In genomic region chr12:2894961-2895360, GRCh38 we compare ENCODE assay signal across 23 cellular contexts. TPM values are rescaled to one million over a fixed set of nuclear protein-coding genes. Genes with fewer than 3 reads are reported as not detected.
A peak's percentile ranks its signal among the peaks of the same experiment; 100 is the strongest.
DNase-seq lines count a peak whose midpoint lies in the region; ATAC-seq, FAIRE-seq and TF ChIP-seq lines count a peak whose summit lies in the region.
"Had no signal": no experiment of that assay in that cellular context is flagged by ENCODE, and none has a peak within 500 bp of the region (broad histone marks: within the 10 kb centered on the region; RNA-seq: fewer than 3 reads in every experiment).

No MANE protein-coding gene starts in this region.

- TF ChIP-seq CTCF in sigmoid colon (IDR thresholded peaks at IDR 0.05) (no peak), esophagus squamous epithelium (IDR thresholded peaks at IDR 0.05) (no peak), esophagus muscularis mucosa (IDR thresholded peaks at IDR 0.05) (no peak)

- WGBS in sigmoid colon, 2 donors, result 87 to 89% methylated on average over 3 of the region's 3 CpGs
- WGBS in esophagus squamous epithelium, 2 donors, result 49 to 83% methylated on average over 3 of the region's 3 CpGs
- 24% methylated on average over 3 of the region's 3 CpGs for WGBS in esophagus muscularis mucosa

- intact Hi-C loops in sigmoid colon (cut with DNase I), result loop anchor here (5.0 kb wide), 1 partner anchor 83 kb away; the partner anchor contains the start of gene ITFG2
- intact Hi-C loops in left ventricle myocardium superior (cut with micrococcal nuclease), result no loop called here
- intact Hi-C loops in esophagus squamous epithelium (cut with DNase I), result no loop called here
- intact Hi-C loops in esophagus muscularis mucosa (cut with DNase I), result no loop called here

- DNase-seq in AG08395 (ENCODE audit: low spot score), result peak; percentile 31
- DNase-seq in SJSA1 (ENCODE audit: low read depth in 1 of 2, low spot score in 2 of 2), result no peak
- peak; percentile 85 for DNase-seq in fibroblast of peridontal ligament (ENCODE audit: extremely low read depth)
- DNase-seq in sigmoid colon, result peak; percentile 28
- no peak for DNase-seq in left ventricle myocardium superior
- no peak for DNase-seq in esophagus squamous epithelium (lab: John Stamatoyannopoulos, UW)
- DNase-seq in esophagus muscularis mucosa (ENCODE audit: extremely low spot score), result no peak
- DNase-seq in GM12891 (ENCODE audit: insufficient read length, low spot score), result no peak
- DNase-seq: activated CD4-positive, alpha-beta T cell treated with anti-CD3 and anti-CD28 coated beads for 36 hours; activated naive CD8-positive, alpha-beta T cell treated with anti-CD3 and anti-CD28 coated beads, Interleukin-2, amount 50 U/mL, for 24 hours; CD4-positive, alpha-beta memory T cell; MM.1S; NCI-H1694 treated with DMSO at 0.1 percent for 48 hours; RPMI8226; stimulated activated CD4-positive, alpha-beta T cell treated with anti-CD3 and anti-CD28 coated beads, Interleukin-1b, Interleukin-23, amount 100 ng/mL, for 48 hours; stimulated activated naive CD4-positive, alpha-beta T cell treated with Interleukin-2 at 50 U/mL for 16 hours; upper lobe of left lung had no signal

- H3K36me3 ChIP-seq in SJSA1 (peaks cover 13% of the 10 kb centered on the region), sigmoid colon (no peaks in the 10 kb centered on the region), esophagus squamous epithelium (no peaks in the 10 kb centered on the region), esophagus muscularis mucosa (no peaks in the 10 kb centered on the region)
- H3K36me3 ChIP-seq: upper lobe of left lung had no signal

- TF ChIP-seq EP300 in sigmoid colon (IDR thresholded peaks at IDR 0.05) (no peak), esophagus muscularis mucosa (IDR thresholded peaks at IDR 0.05) (no peak)

- H3K27ac ChIP-seq in SJSA1 (0 out of 2 replicates have a peak overlapping the region, but pooled peaks have one; percentile 14), sigmoid colon (peak overlapping the region; percentile 1 to 100 (median 61)), esophagus squamous epithelium (no peak overlapping the region), esophagus muscularis mucosa (replicated peaks in 1 of 4) (no peak overlapping the region)
- H3K27ac ChIP-seq: HL-60, upper lobe of left lung had no signal

- ATAC-seq in left ventricle myocardium superior, result no peak
- ATAC-seq: A549; activated CD4-positive, alpha-beta T cell treated with anti-CD3 and anti-CD28 coated beads for 36 hours; activated naive CD8-positive, alpha-beta T cell treated with anti-CD3 and anti-CD28 coated beads, Interleukin-2, amount 50 U/mL, for 24 hours; sciatic nerve had no signal

- H3K27me3 ChIP-seq in SJSA1 (replicated peaks) (no peaks in the 10 kb centered on the region), sigmoid colon (no peaks in the 10 kb centered on the region), esophagus squamous epithelium (no peaks in the 10 kb centered on the region), esophagus muscularis mucosa (no peaks in the 10 kb centered on the region)
- H3K27me3 ChIP-seq: upper lobe of left lung had no signal

- no peak overlapping the region for H3K4me3 ChIP-seq in SJSA1
- H3K4me3 ChIP-seq in sigmoid colon, result no peak overlapping the region
- H3K4me3 ChIP-seq in esophagus squamous epithelium, result no peak overlapping the region
- no peak overlapping the region for H3K4me3 ChIP-seq in esophagus muscularis mucosa
- H3K4me3 ChIP-seq: A549, upper lobe of left lung had no signal

- H3K9me3 ChIP-seq in SJSA1 (replicated peaks) (no peaks in the 10 kb centered on the region), sigmoid colon (no peaks in the 10 kb centered on the region), esophagus squamous epithelium (no peaks in the 10 kb centered on the region), esophagus muscularis mucosa (no peaks in the 10 kb centered on the region)
- H3K9me3 ChIP-seq: A549, upper lobe of left lung had no signal

- no peak for FAIRE-seq in GM12891 (lab: Jason Lieb, UNC)
- FAIRE-seq: A549 had no signal

- H3K4me1 ChIP-seq in SJSA1 (replicated peaks) (peaks cover 33% of the 10 kb centered on the region), sigmoid colon (peaks cover 0 to 58% (median 49%) of the 10 kb centered on the region in 4 donors), esophagus squamous epithelium (peaks cover 5 to 34% (median 10%) of the 10 kb centered on the region in 3 donors), esophagus muscularis mucosa (peaks cover 22 to 62% (median 57%) of the 10 kb centered on the region in 4 donors)

- TF ChIP-seq POLR2A in sigmoid colon (IDR thresholded peaks at IDR 0.05) (no peak), esophagus squamous epithelium (IDR thresholded peaks at IDR 0.05) (no peak), esophagus muscularis mucosa (IDR thresholded peaks at IDR 0.05; ENCODE audit: low read depth) (no peak), GM12891 (IDR thresholded peaks at IDR 0.05; ENCODE audit: low read depth, low read length) (no peak)

TF ChIP-seq in GM12891, 5 proteins besides CTCF, POLR2A, EP300 and RAD21:
- TF ChIP-seq TAF1 (IDR thresholded peaks at IDR 0.05; ENCODE audit: low read depth, low read length) (no peak), PAX5 (IDR thresholded peaks at IDR 0.05; ENCODE audit: insufficient read depth, low read length, severe bottlenecking) (no peak), POLR2AphosphoS5 (IDR thresholded peaks at IDR 0.05; ENCODE audit: low read depth, low read length) (no peak), POU2F2 (IDR thresholded peaks at IDR 0.05; ENCODE audit: low read depth, low read length) (no peak), SPI1 (IDR thresholded peaks at IDR 0.05; ENCODE audit: low read depth, low read length) (no peak)

RNA-seq across cellular contexts. Expression of gene TULP3, which starts 4.3 kb away (rescaled TPM):
- 26.8 and 39.7 TPM in 2 replicates for total RNA-seq in SJSA1 (2014; rRNA removed; shearing (Covaris generic))
- 10 to 100 TPM; 17.8 to 32.1 (median 24.8) TPM for total RNA-seq in sigmoid colon
- polyA plus RNA-seq in sigmoid colon, result 1 to 10 TPM; 3.0 to 9.6 (median 7.8) TPM
- total RNA-seq in left ventricle myocardium superior, result 5.4 TPM
- total RNA-seq in esophagus squamous epithelium, result 10 to 100 TPM; 13.1 to 26.1 (median 19.8) TPM
- total RNA-seq in esophagus muscularis mucosa, result 10 to 100 TPM; 19.1 to 35.7 (median 27.4) TPM
- polyA plus RNA-seq in GM12891 (2012; ENCODE audit: low read depth, missing spikeins), result 4.9 TPM

RNA-seq across cellular contexts. Expression of gene RHNO1, which starts 17.9 kb away (rescaled TPM):
- total RNA-seq in SJSA1 (2014; rRNA removed; shearing (Covaris generic)), result 48.1 and 58.1 TPM in 2 replicates
- 1 to 10 TPM; 6.1 to 9.6 (median 8.2) TPM for total RNA-seq in sigmoid colon
- polyA plus RNA-seq in sigmoid colon, result 10 to 100 TPM; 16.9 to 21.6 (median 19.4) TPM
- 4.9 TPM for total RNA-seq in left ventricle myocardium superior
- 10 to 100 TPM; 15.1 to 20.0 (median 18.6) TPM for total RNA-seq in esophagus squamous epithelium
- total RNA-seq in esophagus muscularis mucosa, result 1 to 10 TPM; 7.1 to 9.7 (median 8.9) TPM
- polyA plus RNA-seq in GM12891 (2012; ENCODE audit: low read depth, missing spikeins), result 25.5 TPM

RNA-seq across cellular contexts. Expression of gene FOXM1, which starts 18.0 kb away (rescaled TPM):
- total RNA-seq in SJSA1 (2014; rRNA removed; shearing (Covaris generic)), result 55.9 and 66.4 TPM in 2 replicates
- total RNA-seq in sigmoid colon (1 to 10 TPM in 2 of 4 donors, under 1 TPM in 1, not detected in 1; 0.36 to 2.5 (median 1.4) TPM), left ventricle myocardium superior (0.79 TPM), esophagus squamous epithelium (10 to 100 TPM in 3 of 4 donors, 1 to 10 TPM in 1; 5.9 to 28.7 (median 14.2) TPM), esophagus muscularis mucosa (1 to 10 TPM in 1 of 4 donors, under 1 TPM in 2, not detected in 1; under 0.01 to 1.4 (median 0.17) TPM)
- polyA plus RNA-seq in sigmoid colon, result 10 to 100 TPM in 1 of 3 donors, 1 to 10 TPM in 2; 2.4 to 34.9 (median 3.7) TPM
- 23.9 TPM for polyA plus RNA-seq in GM12891 (2012; ENCODE audit: low read depth, missing spikeins)

RNA-seq across cellular contexts. Expression of gene TEX52, which starts 38.1 kb away (rescaled TPM):
- not detected in 2 replicates for total RNA-seq in SJSA1 (2014; rRNA removed; shearing (Covaris generic))
- total RNA-seq in sigmoid colon, result not detected
- polyA plus RNA-seq in sigmoid colon, result not detected
- total RNA-seq in left ventricle myocardium superior, result not detected
- not detected for total RNA-seq in esophagus squamous epithelium
- not detected for total RNA-seq in esophagus muscularis mucosa
- not detected for polyA plus RNA-seq in GM12891 (2012; ENCODE audit: low read depth, missing spikeins)
- total RNA-seq: activated T-helper 2 cell treated with anti-CD3 and anti-CD28 coated beads, Interferon-gamma antibody, Interleukin-2, Interleukin-4, amounts not matched to agents 10 μg/mL and 5 μg/mL and 100 μg/mL, durations not matched to agents 14 hours and 24 hours and 36 hours; CD4-positive, alpha-beta memory T cell; lower leg skin; osteoblast; sciatic nerve; upper lobe of left lung had no signal
- polyA plus RNA-seq: A549; CD4-positive, alpha-beta memory T cell had no signal

Comparison
In these comparisons a context has a peak if more than half of its experiments do, and no peak if none do; other contexts are left out.
1. DNase-seq: peak in AG08395 (single experiment), fibroblast of peridontal ligament (single experiment) and sigmoid colon (single experiment); none in SJSA1 (0 of 2), left ventricle myocardium superior (single experiment), esophagus squamous epithelium (single experiment), esophagus muscularis mucosa (single experiment) and GM12891 (single experiment).
2. H3K27ac ChIP-seq: peak in SJSA1 (single experiment) and sigmoid colon (4 of 4); none in esophagus squamous epithelium (0 of 4) and esophagus muscularis mucosa (0 of 4).